1 cellular context compared by ENCODE assay signal in the genomic region with DNA sequence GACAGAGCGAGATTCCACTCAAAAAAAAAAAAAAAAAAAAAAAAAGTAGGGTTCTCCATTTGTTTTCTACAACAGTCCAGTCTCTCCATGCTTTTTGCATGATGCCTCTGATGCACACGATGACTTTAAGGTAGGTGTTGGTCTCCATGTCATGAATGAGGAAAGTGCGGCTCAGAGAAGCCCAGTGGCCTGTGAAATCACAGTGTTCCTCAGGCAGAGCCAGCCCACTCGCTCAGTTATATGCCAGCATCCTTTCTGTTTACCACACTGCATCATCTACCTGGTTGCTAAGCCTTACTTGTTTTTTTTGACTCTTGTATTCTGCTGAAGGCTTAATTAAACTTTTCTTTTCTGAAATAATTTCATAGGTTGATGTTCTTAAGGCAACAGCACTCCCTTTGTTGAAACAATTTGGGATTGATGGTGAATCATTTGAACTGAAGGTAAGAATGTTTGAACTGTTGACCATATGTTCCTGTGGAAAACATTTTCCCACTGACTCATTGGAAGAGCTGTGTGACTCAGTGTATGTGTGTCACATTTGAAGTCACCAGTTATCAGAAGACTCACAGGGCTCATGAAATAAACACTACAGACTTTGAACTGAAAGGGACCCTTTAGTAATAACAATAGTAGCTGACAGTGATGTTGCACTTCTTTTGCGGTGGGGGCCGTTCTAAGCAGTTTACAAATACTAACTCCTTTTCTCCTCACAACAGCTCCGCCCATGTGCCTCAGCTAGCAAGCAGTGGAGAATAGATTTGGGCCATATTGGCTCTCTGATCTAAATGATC.
TF ChIP-seq lines count a peak whose summit lies in the region.

No MANE protein-coding gene starts in this region.

TF ChIP-seq in GM23338, 12 proteins besides CTCF, POLR2A, EP300 and RAD21 (continued from another document):
- TF ChIP-seq, protein P1, sequence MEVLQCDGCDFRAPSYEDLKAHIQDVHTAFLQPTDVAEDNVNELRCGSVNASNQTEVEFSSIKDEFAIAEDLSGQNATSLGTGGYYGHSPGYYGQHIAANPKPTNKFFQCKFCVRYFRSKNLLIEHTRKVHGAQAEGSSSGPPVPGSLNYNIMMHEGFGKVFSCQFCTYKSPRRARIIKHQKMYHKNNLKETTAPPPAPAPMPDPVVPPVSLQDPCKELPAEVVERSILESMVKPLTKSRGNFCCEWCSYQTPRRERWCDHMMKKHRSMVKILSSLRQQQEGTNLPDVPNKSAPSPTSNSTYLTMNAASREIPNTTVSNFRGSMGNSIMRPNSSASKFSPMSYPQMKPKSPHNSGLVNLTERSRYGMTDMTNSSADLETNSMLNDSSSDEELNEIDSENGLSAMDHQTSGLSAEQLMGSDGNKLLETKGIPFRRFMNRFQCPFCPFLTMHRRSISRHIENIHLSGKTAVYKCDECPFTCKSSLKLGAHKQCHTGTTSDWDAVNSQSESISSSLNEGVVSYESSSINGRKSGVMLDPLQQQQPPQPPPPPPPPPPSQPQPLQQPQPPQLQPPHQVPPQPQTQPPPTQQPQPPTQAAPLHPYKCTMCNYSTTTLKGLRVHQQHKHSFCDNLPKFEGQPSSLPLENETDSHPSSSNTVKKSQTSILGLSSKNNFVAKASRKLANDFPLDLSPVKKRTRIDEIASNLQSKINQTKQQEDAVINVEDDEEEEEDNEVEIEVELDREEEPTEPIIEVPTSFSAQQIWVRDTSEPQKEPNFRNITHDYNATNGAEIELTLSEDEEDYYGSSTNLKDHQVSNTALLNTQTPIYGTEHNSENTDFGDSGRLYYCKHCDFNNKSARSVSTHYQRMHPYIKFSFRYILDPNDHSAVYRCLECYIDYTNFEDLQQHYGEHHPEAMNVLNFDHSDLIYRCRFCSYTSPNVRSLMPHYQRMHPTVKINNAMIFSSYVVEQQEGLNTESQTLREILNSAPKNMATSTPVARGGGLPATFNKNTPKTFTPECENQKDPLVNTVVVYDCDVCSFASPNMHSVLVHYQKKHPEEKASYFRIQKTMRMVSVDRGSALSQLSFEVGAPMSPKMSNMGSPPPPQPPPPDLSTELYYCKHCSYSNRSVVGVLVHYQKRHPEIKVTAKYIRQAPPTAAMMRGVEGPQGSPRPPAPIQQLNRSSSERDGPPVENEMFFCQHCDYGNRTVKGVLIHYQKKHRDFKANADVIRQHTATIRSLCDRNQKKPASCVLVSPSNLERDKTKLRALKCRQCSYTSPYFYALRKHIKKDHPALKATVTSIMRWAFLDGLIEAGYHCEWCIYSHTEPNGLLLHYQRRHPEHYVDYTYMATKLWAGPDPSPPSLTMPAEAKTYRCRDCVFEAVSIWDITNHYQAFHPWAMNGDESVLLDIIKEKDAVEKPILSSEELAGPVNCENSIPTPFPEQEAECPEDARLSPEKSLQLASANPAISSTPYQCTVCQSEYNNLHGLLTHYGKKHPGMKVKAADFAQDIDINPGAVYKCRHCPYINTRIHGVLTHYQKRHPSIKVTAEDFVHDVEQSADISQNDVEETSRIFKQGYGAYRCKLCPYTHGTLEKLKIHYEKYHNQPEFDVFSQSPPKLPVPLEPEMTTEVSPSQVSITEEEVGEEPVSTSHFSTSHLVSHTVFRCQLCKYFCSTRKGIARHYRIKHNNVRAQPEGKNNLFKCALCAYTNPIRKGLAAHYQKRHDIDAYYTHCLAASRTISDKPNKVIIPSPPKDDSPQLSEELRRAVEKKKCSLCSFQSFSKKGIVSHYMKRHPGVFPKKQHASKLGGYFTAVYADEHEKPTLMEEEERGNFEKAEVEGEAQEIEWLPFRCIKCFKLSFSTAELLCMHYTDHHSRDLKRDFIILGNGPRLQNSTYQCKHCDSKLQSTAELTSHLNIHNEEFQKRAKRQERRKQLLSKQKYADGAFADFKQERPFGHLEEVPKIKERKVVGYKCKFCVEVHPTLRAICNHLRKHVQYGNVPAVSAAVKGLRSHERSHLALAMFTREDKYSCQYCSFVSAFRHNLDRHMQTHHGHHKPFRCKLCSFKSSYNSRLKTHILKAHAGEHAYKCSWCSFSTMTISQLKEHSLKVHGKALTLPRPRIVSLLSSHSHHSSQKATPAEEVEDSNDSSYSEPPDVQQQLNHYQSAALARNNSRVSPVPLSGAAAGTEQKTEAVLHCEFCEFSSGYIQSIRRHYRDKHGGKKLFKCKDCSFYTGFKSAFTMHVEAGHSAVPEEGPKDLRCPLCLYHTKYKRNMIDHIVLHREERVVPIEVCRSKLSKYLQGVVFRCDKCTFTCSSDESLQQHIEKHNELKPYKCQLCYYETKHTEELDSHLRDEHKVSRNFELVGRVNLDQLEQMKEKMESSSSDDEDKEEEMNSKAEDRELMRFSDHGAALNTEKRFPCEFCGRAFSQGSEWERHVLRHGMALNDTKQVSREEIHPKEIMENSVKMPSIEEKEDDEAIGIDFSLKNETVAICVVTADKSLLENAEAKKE (CRISPR knock-in tag; IDR thresholded peaks at IDR 0.05): no peak
- TF ChIP-seq, protein P2, sequence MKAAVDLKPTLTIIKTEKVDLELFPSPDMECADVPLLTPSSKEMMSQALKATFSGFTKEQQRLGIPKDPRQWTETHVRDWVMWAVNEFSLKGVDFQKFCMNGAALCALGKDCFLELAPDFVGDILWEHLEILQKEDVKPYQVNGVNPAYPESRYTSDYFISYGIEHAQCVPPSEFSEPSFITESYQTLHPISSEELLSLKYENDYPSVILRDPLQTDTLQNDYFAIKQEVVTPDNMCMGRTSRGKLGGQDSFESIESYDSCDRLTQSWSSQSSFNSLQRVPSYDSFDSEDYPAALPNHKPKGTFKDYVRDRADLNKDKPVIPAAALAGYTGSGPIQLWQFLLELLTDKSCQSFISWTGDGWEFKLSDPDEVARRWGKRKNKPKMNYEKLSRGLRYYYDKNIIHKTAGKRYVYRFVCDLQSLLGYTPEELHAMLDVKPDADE (IDR thresholded peaks at IDR 0.05): no peak
- TF ChIP-seq, protein P3, sequence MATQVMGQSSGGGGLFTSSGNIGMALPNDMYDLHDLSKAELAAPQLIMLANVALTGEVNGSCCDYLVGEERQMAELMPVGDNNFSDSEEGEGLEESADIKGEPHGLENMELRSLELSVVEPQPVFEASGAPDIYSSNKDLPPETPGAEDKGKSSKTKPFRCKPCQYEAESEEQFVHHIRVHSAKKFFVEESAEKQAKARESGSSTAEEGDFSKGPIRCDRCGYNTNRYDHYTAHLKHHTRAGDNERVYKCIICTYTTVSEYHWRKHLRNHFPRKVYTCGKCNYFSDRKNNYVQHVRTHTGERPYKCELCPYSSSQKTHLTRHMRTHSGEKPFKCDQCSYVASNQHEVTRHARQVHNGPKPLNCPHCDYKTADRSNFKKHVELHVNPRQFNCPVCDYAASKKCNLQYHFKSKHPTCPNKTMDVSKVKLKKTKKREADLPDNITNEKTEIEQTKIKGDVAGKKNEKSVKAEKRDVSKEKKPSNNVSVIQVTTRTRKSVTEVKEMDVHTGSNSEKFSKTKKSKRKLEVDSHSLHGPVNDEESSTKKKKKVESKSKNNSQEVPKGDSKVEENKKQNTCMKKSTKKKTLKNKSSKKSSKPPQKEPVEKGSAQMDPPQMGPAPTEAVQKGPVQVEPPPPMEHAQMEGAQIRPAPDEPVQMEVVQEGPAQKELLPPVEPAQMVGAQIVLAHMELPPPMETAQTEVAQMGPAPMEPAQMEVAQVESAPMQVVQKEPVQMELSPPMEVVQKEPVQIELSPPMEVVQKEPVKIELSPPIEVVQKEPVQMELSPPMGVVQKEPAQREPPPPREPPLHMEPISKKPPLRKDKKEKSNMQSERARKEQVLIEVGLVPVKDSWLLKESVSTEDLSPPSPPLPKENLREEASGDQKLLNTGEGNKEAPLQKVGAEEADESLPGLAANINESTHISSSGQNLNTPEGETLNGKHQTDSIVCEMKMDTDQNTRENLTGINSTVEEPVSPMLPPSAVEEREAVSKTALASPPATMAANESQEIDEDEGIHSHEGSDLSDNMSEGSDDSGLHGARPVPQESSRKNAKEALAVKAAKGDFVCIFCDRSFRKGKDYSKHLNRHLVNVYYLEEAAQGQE (IDR thresholded peaks at IDR 0.05; ENCODE audit: unreplicated experiment): no peak
- TF ChIP-seq EZH2phosphoT487 (IDR thresholded peaks at IDR 0.05; ENCODE audit: unreplicated experiment): no peak
- no peak for TF ChIP-seq EZH2 (IDR thresholded peaks at IDR 0.05; ENCODE audit: low read depth, unreplicated experiment)
- TF ChIP-seq CREB1 (CRISPR knock-in tag; IDR thresholded peaks at IDR 0.05; ENCODE audit: low read depth): no peak
- no peak for TF ChIP-seq ZNF331 (CRISPR knock-in tag; IDR thresholded peaks at IDR 0.05; ENCODE audit: low read depth)
- TF ChIP-seq JUNB (IDR thresholded peaks at IDR 0.05; ENCODE audit: unreplicated experiment): no peak
- no peak for TF ChIP-seq POLR2AphosphoS5 (IDR thresholded peaks at IDR 0.05; ENCODE audit: low read depth)
- TF ChIP-seq ZNF114 (CRISPR knock-in tag; IDR thresholded peaks at IDR 0.05): no peak
- TF ChIP-seq STAT1 (IDR thresholded peaks at IDR 0.05; ENCODE audit: unreplicated experiment): no peak
